In genomic region chr15:90592144-90592887, GRCh38 we compare ENCODE assay signal across 10 cellular contexts.
DNase-seq lines count a peak whose midpoint lies in the region; TF ChIP-seq lines count a peak whose summit lies in the region.
"Had no signal": no experiment of that assay in that cellular context is flagged by ENCODE, and none has a peak within 500 bp of the region (broad histone marks: within the 10 kb centered on the region; RNA-seq: fewer than 3 reads in every experiment).

No MANE protein-coding gene starts in this region.

- TF ChIP-seq CTCF in chondrocyte (IDR thresholded peaks at IDR 0.05) (no peak), osteocyte (IDR thresholded peaks at IDR 0.05) (no peak)

- no peak overlapping the region for H3K18ac ChIP-seq in mesendoderm (ENCODE audit: low read length)

- no peak overlapping the region for H4K5ac ChIP-seq in mesendoderm (ENCODE audit: low read length)

- H3K4me3 Mint-ChIP-seq in chondrocyte (ENCODE audit: unreplicated experiment), result no peak overlapping the region
- H3K4me3 Mint-ChIP-seq in osteocyte (ENCODE audit: unreplicated experiment), result no peak overlapping the region

- H3K27ac Mint-ChIP-seq in chondrocyte (ENCODE audit: unreplicated experiment) (peak overlapping the region; percentile 4), osteocyte (ENCODE audit: unreplicated experiment) (peak overlapping the region; percentile 8)

- H3K4ac ChIP-seq in mesendoderm (ENCODE audit: low read depth, low read length), result no peak overlapping the region

- no peaks in the 10 kb centered on the region for H3K27me3 ChIP-seq in MG63
- H3K27me3 ChIP-seq in mesendoderm (ENCODE audit: insufficient read depth, low read length, poor library complexity), result no peaks in the 10 kb centered on the region

- H3K4me1 Mint-ChIP-seq in chondrocyte (ENCODE audit: low read depth) (peaks cover 20% of the 10 kb centered on the region), osteocyte (ENCODE audit: unreplicated experiment) (peaks cover 26% of the 10 kb centered on the region)

- no peak overlapping the region for H2AK5ac ChIP-seq in mesendoderm (ENCODE audit: low read length)

- no peak overlapping the region for H3K56ac ChIP-seq in mesendoderm (ENCODE audit: low read length)

- H3K79me2 ChIP-seq in mesendoderm (ENCODE audit: control insufficient read depth, insufficient read depth, low read length), result no peaks in the 10 kb centered on the region

- H4K8ac ChIP-seq in mesendoderm (ENCODE audit: low read depth, low read length), result no peak overlapping the region

- H2BK5ac ChIP-seq in mesendoderm (ENCODE audit: low read length), result no peak overlapping the region

- H3K36me3 ChIP-seq in MG63 (peaks cover 6% of the 10 kb centered on the region), mesendoderm (ENCODE audit: control insufficient read depth, insufficient read depth, low read length) (no peaks in the 10 kb centered on the region)

- WGBS in mesendoderm (ENCODE audit: extremely low coverage, insufficient coverage, low lambda C conversion rate), result no CpG with 5 or more reads among the region's 5 CpGs

- no peak overlapping the region for H2BK120ac ChIP-seq in mesendoderm (ENCODE audit: low read depth, low read length)

- H3K9me3 Mint-ChIP-seq in chondrocyte (ENCODE audit: low read depth) (no peaks in the 10 kb centered on the region), osteocyte (ENCODE audit: unreplicated experiment) (no peaks in the 10 kb centered on the region)

- no peak overlapping the region for H3K9ac ChIP-seq in mesendoderm (ENCODE audit: low read length)

- H3K4me1 ChIP-seq in mesendoderm (ENCODE audit: control insufficient read depth, low read depth, low read length), result no peaks in the 10 kb centered on the region

- no peak overlapping the region for H3K4me2 ChIP-seq in mesendoderm (ENCODE audit: low read length)

- H3K4me3 ChIP-seq in MG63 (no peak overlapping the region), mesendoderm (ENCODE audit: low read length) (no peak overlapping the region)

- no peaks in the 10 kb centered on the region for H3K27me3 Mint-ChIP-seq in chondrocyte (ENCODE audit: low read depth)
- no peaks in the 10 kb centered on the region for H3K27me3 Mint-ChIP-seq in osteocyte (ENCODE audit: unreplicated experiment)

- no peaks in the 10 kb centered on the region for H3K9me3 ChIP-seq in MG63

- no peak overlapping the region for H3K27ac ChIP-seq in mesendoderm (ENCODE audit: low read depth, low read length)
- H3K27ac ChIP-seq: 22Rv1 had no signal

- H3K23ac ChIP-seq in mesendoderm (ENCODE audit: low read length), result no peak overlapping the region

- H3K79me1 ChIP-seq in mesendoderm (ENCODE audit: low read length), result no peaks in the 10 kb centered on the region

- no peak overlapping the region for H2BK15ac ChIP-seq in mesendoderm (replicated peaks; ENCODE audit: low read depth)

- H3K36me3 Mint-ChIP-seq in chondrocyte (ENCODE audit: low read depth) (peaks cover 18% of the 10 kb centered on the region), osteocyte (ENCODE audit: unreplicated experiment) (peaks cover 21% of the 10 kb centered on the region)

- DNase-seq in SIG-M5 treated with dmso at 0.1 percent for 504 hours (lab: John Stamatoyannopoulos, UW; ENCODE audit: unreplicated experiment) (peak; percentile 19), SIG-M5 (lab: John Stamatoyannopoulos, UW) (no peak), NOMO-1 (lab: John Stamatoyannopoulos, UW; ENCODE audit: unreplicated experiment in 2 of 2) (peak; percentile 62 to 71), chondrocyte (ENCODE audit: low spot score) (no peak), osteocyte (ENCODE audit: extremely low spot score, unreplicated experiment) (no peak), MG63 (no peak), NCI-H2196 (lab: John Stamatoyannopoulos, UW; ENCODE audit: unreplicated experiment) (no peak), mesendoderm (no peak)
- DNase-seq: dermis blood vessel endothelial cell had no signal

Comparison
In these comparisons a context has a peak if more than half of its experiments do, and no peak if none do; other contexts are left out.
1. DNase-seq: peak in SIG-M5 treated with dmso at 0.1 percent for 504 hours (single experiment) and NOMO-1 (2 of 2); none in SIG-M5 (single experiment), chondrocyte (single experiment), osteocyte (single experiment), MG63 (single experiment), NCI-H2196 (single experiment) and mesendoderm (single experiment).